ENCODE assay signal across 26 cellular contexts in genomic region chr3:110094002-110094401, GRCh38.
"Had no signal": no experiment of that assay in that cellular context is flagged by ENCODE, and none has a peak within 500 bp of the region (broad histone marks: within the 10 kb centered on the region; RNA-seq: fewer than 3 reads in every experiment).

No MANE protein-coding gene starts in this region.

- ATAC-seq: esophagus mucosa, gastrocnemius medialis, heart right ventricle, left cardiac atrium, left lung, left ventricle myocardium superior, lower lobe of right lung, mucosa of descending colon had no signal

- H3K4me1 ChIP-seq: esophagus squamous epithelium, gastrocnemius medialis, heart right ventricle, left lung, lower lobe of right lung had no signal

- H3K27ac ChIP-seq: coronary artery, dorsolateral prefrontal cortex, epithelial cell of prostate, esophagus squamous epithelium, gastrocnemius medialis, heart right ventricle, left lung, lower lobe of right lung had no signal

- H3K36me3 ChIP-seq: esophagus squamous epithelium, gastrocnemius medialis, heart right ventricle, left lung, lower lobe of right lung had no signal

- H3K4me3 ChIP-seq: coronary artery, dorsolateral prefrontal cortex, esophagus squamous epithelium, gastrocnemius medialis, heart right ventricle, left lung, lower lobe of right lung, mucosa of descending colon had no signal

- H3K9me3 ChIP-seq: esophagus squamous epithelium, gastrocnemius medialis, lower lobe of right lung, mucosa of descending colon had no signal

- FAIRE-seq: colon, endothelial cell of umbilical vein, islet of Langerhans, keratinocyte had no signal

- H3K27me3 ChIP-seq: dorsolateral prefrontal cortex, esophagus squamous epithelium, gastrocnemius medialis, heart right ventricle, left lung had no signal

- DNase-seq: dermis blood vessel endothelial cell; dorsolateral prefrontal cortex; effector CD4-positive, alpha-beta T cell; effector memory CD4-positive, alpha-beta T cell; erythroblast; esophagus squamous epithelium; foreskin fibroblast; foreskin melanocyte; gastrocnemius medialis; glutamatergic neuron; head of caudate nucleus; heart right ventricle; hippocampal formation; left cardiac atrium; left lung; left ventricle myocardium superior; lower lobe of right lung; mucosa of descending colon; naive B cell had no signal
